In the genomic region with DNA sequence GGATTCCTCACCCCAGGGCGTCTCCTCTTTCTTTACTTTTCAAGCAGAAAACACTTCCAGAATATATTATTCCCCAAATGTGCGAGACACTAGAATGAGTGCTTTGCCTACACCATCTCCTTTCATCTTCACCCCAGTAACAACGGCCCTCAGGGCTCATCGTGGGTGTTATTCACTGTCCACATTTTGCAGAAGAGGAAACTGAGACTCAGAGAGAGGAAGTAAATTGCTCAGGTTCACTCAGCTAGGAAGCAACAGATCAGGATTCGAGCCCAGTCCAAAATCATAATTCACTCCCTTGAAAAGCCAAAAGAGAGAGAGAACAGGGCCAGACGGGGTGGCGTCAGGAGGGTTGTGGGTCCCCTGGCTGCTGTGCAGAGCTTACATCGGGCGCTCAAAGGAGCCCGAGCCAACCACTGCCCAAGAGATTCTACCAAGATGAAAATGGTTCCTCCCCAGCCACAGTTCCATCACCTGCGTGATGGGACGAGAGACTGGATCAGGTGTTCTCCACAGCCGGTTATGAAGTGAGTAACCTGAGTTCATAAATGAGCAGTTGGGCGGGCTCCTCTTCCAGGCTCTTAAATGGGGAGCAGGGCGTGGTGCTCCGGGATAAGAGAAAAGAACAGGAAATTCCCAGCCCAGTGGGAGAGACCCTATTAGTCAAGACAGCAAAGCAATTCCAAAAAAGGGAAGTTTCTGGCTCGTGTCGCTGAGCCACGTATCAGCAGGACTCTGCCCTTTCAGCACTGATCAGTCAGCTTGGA, we compare ENCODE assay signal across 9 cellular contexts. TPM values are rescaled to one million over a fixed set of nuclear protein-coding genes. Genes with fewer than 3 reads are reported as not detected.
DNase-seq lines count a peak whose midpoint lies in the region; ATAC-seq, FAIRE-seq and TF ChIP-seq lines count a peak whose summit lies in the region.
"Had no signal": no experiment of that assay in that cellular context is flagged by ENCODE, and none has a peak within 500 bp of the region (broad histone marks: within the 10 kb centered on the region; RNA-seq: fewer than 3 reads in every experiment).

No MANE protein-coding gene starts in this region.

- in situ Hi-C loops in GM12878 (cut with MboI): no loop called here

- H2AFZ ChIP-seq in GM12878 (ENCODE audit: control insufficient read depth, low read depth, low read length): peak overlapping the region; percentile 49

- TF ChIP-seq EP300 in GM12878 (IDR thresholded peaks at IDR 0.05; ENCODE audit: borderline replicate concordance in 1 of 2, control insufficient read depth in 1 of 2, low read depth in 2 of 2, low read length in 2 of 2): no peak

- RAD21 ChIA-PET in GM12878 (lab: Charles Lee; ENCODE audit: unreplicated experiment): interaction anchor here (1.2 kb wide), 1 partner anchor 39 kb away, joined by 3 read pairs; no protein-coding TSS in a partner anchor

- H3K9me3 ChIP-seq in GM12878 (replicated peaks; ENCODE audit: control insufficient read depth, insufficient read depth, low read length): no peaks in the 10 kb centered on the region; the same call in 2 of the 3 replicates
- no peaks in the 10 kb centered on the region for H3K9me3 ChIP-seq in lung (ENCODE audit: control insufficient read depth in 2 of 2, insufficient read depth in 1 of 2, low read length in 1 of 2)
- H3K9me3 ChIP-seq in vagina: no peaks in the 10 kb centered on the region

- H3K4me3 ChIP-seq in GM12878 (no peak overlapping the region), lung (no peak overlapping the region), vagina (peak overlapping the region in 1 of 2 donors; percentile 18)

- H3K27me3 ChIP-seq in GM12878 (replicated peaks in 1 of 2; ENCODE audit: control insufficient read depth in 2 of 2, insufficient read depth in 2 of 2, low read length in 1 of 2) (no peaks in the 10 kb centered on the region), lung (ENCODE audit: control insufficient read depth, insufficient read depth) (no peaks in the 10 kb centered on the region), vagina (no peaks in the 10 kb centered on the region)

- no peak overlapping the region for H3K27ac Mint-ChIP-seq in activated naive CD4-positive, alpha-beta T cell treated with anti-CD3 and anti-CD28 coated beads, Interleukin-2, amount 50 U/mL, for 72 hours
- H3K27ac Mint-ChIP-seq: T-helper 1 cell treated with Interleukin-12 subunit alpha and Interleukin-12 subunit beta and Interleukin-4 antibody, amounts not matched to agents 30 μg/mL and 1 μg/mL, for 36 hours had no signal

- no peak for TF ChIP-seq POLR2A in GM12878 (IDR thresholded peaks at IDR 0.05; ENCODE audit: low read depth, low read length)
- no peak for TF ChIP-seq POLR2A in vagina (IDR thresholded peaks at IDR 0.05)

- H3K36me3 Mint-ChIP-seq in activated naive CD4-positive, alpha-beta T cell treated with anti-CD3 and anti-CD28 coated beads, Interleukin-2, amount 50 U/mL, for 72 hours: no peaks in the 10 kb centered on the region

- intact Hi-C loops in Right ventricle myocardium inferior (cut with DNase I): no loop called here
- intact Hi-C loops in cardiac septum (cut with DNase I): no loop called here
- intact Hi-C loops in GM12878 (cut with micrococcal nuclease; ENCODE audit: unreplicated experiment): loop anchor here (5.0 kb wide), 1 partner anchor 218 kb away; no protein-coding TSS in a partner anchor
- intact Hi-C loops in vagina (cut with DNase I): no loop called here

- SMC1A ChIA-PET in GM12878 (lab: Charles Lee; ENCODE audit: uncharacterized antibody, unreplicated experiment): interaction anchor here (0.9 to 1.5 kb wide), 5 partner anchors 9 to 207 kb away, joined by 3 to 4 read pairs (median 3); no protein-coding TSS in a partner anchor

- TF ChIP-seq RAD21 in GM12878 (IDR thresholded peaks at IDR 0.05; ENCODE audit: insufficient read depth, low read depth, low read length): no peak

- H3K9me3 Mint-ChIP-seq in activated naive CD4-positive, alpha-beta T cell treated with anti-CD3 and anti-CD28 coated beads, Interleukin-2, amount 50 U/mL, for 72 hours: no peaks in the 10 kb centered on the region
- H3K9me3 Mint-ChIP-seq: T-helper 1 cell treated with Interleukin-12 subunit alpha and Interleukin-12 subunit beta and Interleukin-4 antibody, amounts not matched to agents 30 μg/mL and 1 μg/mL, for 36 hours had no signal

- peak overlapping the region; percentile 34 for H3K4me2 ChIP-seq in GM12878 (ENCODE audit: control insufficient read depth, insufficient read depth)

- ATAC-seq in Right ventricle myocardium inferior (peak; percentile 40), GM12878 (peak; percentile 24), lung (ENCODE audit: insufficient read depth, low FRiP score) (peak; percentile 32), GM21576 (IDR thresholded peaks at IDR 0.05; ENCODE audit: unreplicated experiment) (no peak)
- ATAC-seq in activated naive CD4-positive, alpha-beta T cell treated with anti-CD3 and anti-CD28 coated beads, Interleukin-2, amount 50 U/mL, for 72 hours: no peak

- CTCF ChIA-PET in GM12878 (lab: Yijun Ruan, JAX): interaction anchor here (1.4 to 5.7 kb wide), 3 partner anchors 208 to 562 kb away, joined by 3 to 21 read pairs (median 6); no protein-coding TSS in a partner anchor

- TF ChIP-seq CTCF in GM12878 (IDR thresholded peaks at IDR 0.05 in 2 of 3, conservative IDR thresholded peaks at IDR 0.05 in 1 of 3; ENCODE audit: control insufficient read depth in 2 of 3, extremely low read depth in 1 of 3, insufficient read depth in 1 of 3, low read depth in 3 of 3, low read length in 3 of 3) (no peak), lung (IDR thresholded peaks at IDR 0.05; ENCODE audit: control extremely low read depth, extremely low read depth) (no peak), vagina (IDR thresholded peaks at IDR 0.05) (no peak)

- WGBS in GM12878 (ENCODE audit: insufficient coverage, insufficient replicate concordance, low lambda C conversion rate, missing lambda C conversion rate): 23% methylated on average over 19 of the region's 19 CpGs
- 38 to 55% methylated on average over 19 of the region's 19 CpGs for WGBS in lung, 2 donors

- H3K27ac ChIP-seq in GM12878 (ENCODE audit: control insufficient read depth, insufficient read depth) (no peak overlapping the region), lung (ENCODE audit: low read depth in 1 of 2, low read length in 1 of 2) (peak overlapping the region in 1 of 2 donors; percentile 64), vagina (peak overlapping the region; percentile 74)

- BruUV-seq in GM12878 (replicated peaks; lab: Mats Ljungman, UMichigan): no TSS peak

- POLR2A ChIA-PET in GM12878 (lab: Charles Lee): interaction anchor here (0.6 to 1.1 kb wide), 2 partner anchors 45 to 63 kb away, joined by 3 to 4 read pairs; no protein-coding TSS in a partner anchor

- H4K20me1 ChIP-seq in GM12878 (ENCODE audit: control insufficient read depth, insufficient read depth): no peaks in the 10 kb centered on the region

- DNase-seq in Right ventricle myocardium inferior (ENCODE audit: missing footprints) (no peak), cardiac septum (ENCODE audit: low spot score) (no peak), GM12878 (ENCODE audit: low read depth, low spot score) (no peak), lung (ENCODE audit: low spot score) (no peak), vagina (ENCODE audit: extremely low spot score in 2 of 2) (no peak), NCI-H1092 (lab: John Stamatoyannopoulos, UW) (no peak)
- no peak for DNase-seq in activated naive CD4-positive, alpha-beta T cell treated with anti-CD3 and anti-CD28 coated beads, Interleukin-2, amount 50 U/mL, for 72 hours (ENCODE audit: low spot score in 2 of 2)

- FAIRE-seq in GM12878 (lab: Jason Lieb, UNC): no peak

- no peaks in the 10 kb centered on the region for H3K36me3 ChIP-seq in GM12878 (ENCODE audit: control insufficient read depth in 2 of 2, insufficient read depth in 2 of 2, low read length in 1 of 2)
- H3K36me3 ChIP-seq in lung (ENCODE audit: control insufficient read depth in 2 of 2, insufficient read depth in 2 of 2, low read length in 2 of 2): no peaks in the 10 kb centered on the region
- no peaks in the 10 kb centered on the region for H3K36me3 ChIP-seq in vagina

- H3K4me1 ChIP-seq in GM12878 (ENCODE audit: control insufficient read depth, insufficient read depth, low read length) (peaks cover 14% of the 10 kb centered on the region), lung (ENCODE audit: control insufficient read depth in 2 of 2, insufficient read depth in 2 of 2, low read length in 2 of 2) (peaks cover 3 to 18% of the 10 kb centered on the region in 2 donors), vagina (peaks cover 21% of the 10 kb centered on the region)

- no peaks in the 10 kb centered on the region for H3K79me2 ChIP-seq in GM12878 (ENCODE audit: control insufficient read depth, insufficient read depth, low read length)

- no peak overlapping the region for H3K9ac ChIP-seq in GM12878 (ENCODE audit: control insufficient read depth, insufficient read depth, low read length)

TF ChIP-seq in GM12878, 131 proteins besides CTCF, POLR2A, EP300 and RAD21:
- TF ChIP-seq SPI1 (IDR thresholded peaks at IDR 0.05; ENCODE audit: borderline replicate concordance, insufficient read depth, low read depth, low read length) (peak; percentile 52; the same call in 1 of the 2 replicates), CEBPB (IDR thresholded peaks at IDR 0.05; ENCODE audit: borderline replicate concordance in 1 of 2, low read depth in 2 of 2, low read length in 2 of 2) (no peak)

RNA-seq across cellular contexts. Expression of gene FLNB, which starts 48.6 kb away (rescaled TPM):
- total RNA-seq in Right ventricle myocardium inferior: 32.1 TPM
- total RNA-seq in cardiac septum: 58.1 TPM
- total RNA-seq in GM12878 (2013; cell fraction: nucleolus; rRNA removed): 317 and 324 TPM in 2 replicates
- 41.3 and 44.1 TPM in 2 replicates for total RNA-seq in GM12878 (2014; rRNA removed)
- total RNA-seq in GM12878 (2014; rRNA removed; fragmentation: Illumina TruSeq; extraction: Trizol): 28.7 and 29.8 TPM in 2 replicates
- total RNA-seq in GM12878 (2021): 51.8 and 58.1 TPM in 2 replicates
- 21.1 TPM for polyA plus RNA-seq in GM12878 (2011; ENCODE audit: low read depth)
- polyA plus RNA-seq in GM12878 (2011; rRNA removed): 29.9 and 40.9 TPM in 2 replicates
- polyA plus RNA-seq in GM12878 (2011; cell fraction: cytosol; rRNA removed): 58.3 and 60.6 TPM in 2 replicates
- 205 and 415 TPM in 2 replicates for polyA plus RNA-seq in GM12878 (2011; cell fraction: nucleus; rRNA removed)
- polyA plus RNA-seq in GM12878 (2012): 28.7 and 30.9 TPM in 2 replicates
- 32.3 and 33.1 TPM in 2 replicates for polyA plus RNA-seq in GM12878 (2014; fragmentation: Illumina TruSeq; extraction: Trizol)
- polyA plus RNA-seq in GM12878 (2014; fragmentation: Nextera tagmentation; extraction: Ambion mirVana): 10 to 100 TPM; 13.6 to 15.8 TPM
- 22.9 and 26.4 TPM in 2 replicates for polyA plus RNA-seq in GM12878 (2014; rRNA removed)
- 10 to 100 TPM; 18.9 to 20.3 TPM for polyA plus RNA-seq in GM12878 (2016; fragmentation: Nextera tagmentation; extraction: Ambion mirVana)
- polyA minus RNA-seq in GM12878 (2011; rRNA and poly(A)+ RNA removed): 153 and 195 TPM in 2 replicates
- polyA minus RNA-seq in GM12878 (2011; cell fraction: cytosol; rRNA and poly(A)+ RNA removed): 90.3 and 94.3 TPM in 2 replicates
- polyA minus RNA-seq in GM12878 (2011; cell fraction: nucleus; rRNA and poly(A)+ RNA removed): 105 and 299 TPM in 2 replicates
- 100 to 1,000 TPM; 115 to 122 TPM for total RNA-seq in lung
- polyA plus RNA-seq in lung: 10 to 100 TPM; 32.4 to 72.2 TPM
- 147 TPM for total RNA-seq in vagina
- total RNA-seq in activated naive CD4-positive, alpha-beta T cell treated with anti-CD3 and anti-CD28 coated beads, Interleukin-2, amount 50 U/mL, for 72 hours: 10 to 100 TPM; 17.5 to 34.2 TPM

Comparison
In these comparisons a context has a peak if more than half of its experiments do, and no peak if none do; other contexts are left out.
1. ATAC-seq: peak in Right ventricle myocardium inferior (single experiment), GM12878 (single experiment) and lung (single experiment); none in activated naive CD4-positive, alpha-beta T cell treated with anti-CD3 and anti-CD28 coated beads, Interleukin-2, amount 50 U/mL, for 72 hours (0 of 2) and GM21576 (single experiment).